In the genomic region with DNA sequence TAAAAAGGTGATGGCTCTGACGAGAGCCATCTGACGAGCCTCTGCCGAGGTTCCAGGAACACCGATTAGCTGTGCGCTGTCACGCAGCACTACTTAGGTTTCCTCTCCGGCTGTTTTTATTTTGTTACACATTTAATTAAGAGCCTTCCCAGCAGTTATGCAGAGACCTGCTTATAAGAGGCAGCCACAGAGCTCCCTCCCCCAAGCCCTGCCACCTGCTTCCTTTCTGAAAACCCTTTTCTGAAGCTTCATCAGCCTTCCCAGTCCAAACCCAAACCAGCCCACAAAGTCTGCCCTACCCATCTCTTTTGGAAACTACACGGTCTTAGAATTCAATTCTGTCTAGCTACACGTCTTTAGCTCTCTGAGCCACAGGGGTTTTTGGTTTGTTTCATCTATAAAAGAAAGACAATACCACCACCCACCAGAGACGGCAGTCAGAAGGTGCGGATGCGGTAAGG, we compare ENCODE assay signal across 16 cellular contexts. TPM values are rescaled to one million over a fixed set of nuclear protein-coding genes. Genes with fewer than 3 reads are reported as not detected.
A peak's percentile ranks its signal among the peaks of the same experiment; 100 is the strongest.
DNase-seq lines count a peak whose midpoint lies in the region; ATAC-seq and TF ChIP-seq lines count a peak whose summit lies in the region.
"Had no signal": no experiment of that assay in that cellular context is flagged by ENCODE, and none has a peak within 500 bp of the region (broad histone marks: within the 10 kb centered on the region; RNA-seq: fewer than 3 reads in every experiment).

No MANE protein-coding gene starts in this region.

- no peak overlapping the region for H3K4me3 Mint-ChIP-seq in CD4-positive, CD25-positive, alpha-beta regulatory T cell
- H3K4me3 Mint-ChIP-seq in activated naive CD8-positive, alpha-beta T cell treated with anti-CD3 and anti-CD28 coated beads for 36 hours: peak overlapping the region; percentile 2

- no peaks in the 10 kb centered on the region for H3K9me3 ChIP-seq in CD4-positive, CD25-positive, alpha-beta regulatory T cell (ENCODE audit: control insufficient read depth in 2 of 2, low read length in 2 of 2)
- no peaks in the 10 kb centered on the region for H3K9me3 ChIP-seq in BE2C
- H3K9me3 ChIP-seq: prostate gland, SK-N-SH, spleen had no signal

- H3K9me3 Mint-ChIP-seq in CD4-positive, CD25-positive, alpha-beta regulatory T cell: no peaks in the 10 kb centered on the region
- no peaks in the 10 kb centered on the region for H3K9me3 Mint-ChIP-seq in activated naive CD8-positive, alpha-beta T cell treated with anti-CD3 and anti-CD28 coated beads for 36 hours

- no peaks in the 10 kb centered on the region for H3K27me3 ChIP-seq in CD4-positive, CD25-positive, alpha-beta regulatory T cell (ENCODE audit: control insufficient read depth, insufficient read depth, low read length)
- no peaks in the 10 kb centered on the region for H3K27me3 ChIP-seq in BE2C
- H3K27me3 ChIP-seq: spleen had no signal

- peaks cover 70% of the 10 kb centered on the region for H3K36me3 Mint-ChIP-seq in CD4-positive, CD25-positive, alpha-beta regulatory T cell
- H3K36me3 Mint-ChIP-seq in activated naive CD8-positive, alpha-beta T cell treated with anti-CD3 and anti-CD28 coated beads for 36 hours: peaks cover 43% of the 10 kb centered on the region

- peaks cover 0 to 13% (median 10%) of the 10 kb centered on the region in 4 donors for H3K4me1 Mint-ChIP-seq in CD4-positive, CD25-positive, alpha-beta regulatory T cell
- H3K4me1 Mint-ChIP-seq in activated naive CD8-positive, alpha-beta T cell treated with anti-CD3 and anti-CD28 coated beads for 36 hours: peaks cover 28% of the 10 kb centered on the region

- H3K27me3 Mint-ChIP-seq in CD4-positive, CD25-positive, alpha-beta regulatory T cell: no peaks in the 10 kb centered on the region
- no peaks in the 10 kb centered on the region for H3K27me3 Mint-ChIP-seq in activated naive CD8-positive, alpha-beta T cell treated with anti-CD3 and anti-CD28 coated beads for 36 hours

- H3K36me3 ChIP-seq in CD4-positive, CD25-positive, alpha-beta regulatory T cell (ENCODE audit: control insufficient read depth, insufficient read depth, low read length): peaks cover 67% of the 10 kb centered on the region
- no peaks in the 10 kb centered on the region for H3K36me3 ChIP-seq in BE2C

- TF ChIP-seq CTCF in BE2C (IDR thresholded peaks at IDR 0.05; ENCODE audit: low read depth, low read length): no peak

- no peak for ATAC-seq in CD4-positive, CD25-positive, alpha-beta regulatory T cell (ENCODE audit: low read depth in 2 of 2)
- ATAC-seq: left cardiac atrium, PC-3 had no signal

- peak overlapping the region in 2 of 3 donors; percentile 47 to 85 for H3K27ac Mint-ChIP-seq in CD4-positive, CD25-positive, alpha-beta regulatory T cell
- peak overlapping the region; percentile 77 for H3K27ac Mint-ChIP-seq in activated naive CD8-positive, alpha-beta T cell treated with anti-CD3 and anti-CD28 coated beads for 36 hours

- H3K4me1 ChIP-seq in CD4-positive, CD25-positive, alpha-beta regulatory T cell (ENCODE audit: control insufficient read depth, insufficient read depth, low read length, poor library complexity, severe bottlenecking): no peaks in the 10 kb centered on the region
- H3K4me1 ChIP-seq in BE2C: no peaks in the 10 kb centered on the region
- H3K4me1 ChIP-seq: prostate gland, spleen had no signal

- intact Hi-C loops in posterior vena cava (cut with DNase I): no loop called here

- no peak overlapping the region for H3K4me3 ChIP-seq in CD4-positive, CD25-positive, alpha-beta regulatory T cell (ENCODE audit: low read depth, low read length)
- no peak overlapping the region for H3K4me3 ChIP-seq in BE2C (ENCODE audit: low read depth, low read length)
- H3K4me3 ChIP-seq: prostate gland, spleen had no signal

- H3K27ac ChIP-seq in CD4-positive, CD25-positive, alpha-beta regulatory T cell (ENCODE audit: insufficient read depth, low read length, poor library complexity, severe bottlenecking): no peak overlapping the region
- H3K27ac ChIP-seq: 22Rv1, prostate gland, spleen, VCaP had no signal

- DNase-seq in NCI-H1417 (lab: John Stamatoyannopoulos, UW) (peak; percentile 57 to 84 (median 79)), NCI-H1417 treated with DMSO at 0.1 percent for 48 hours (lab: John Stamatoyannopoulos, UW) (no peak), NCI-H524 (lab: John Stamatoyannopoulos, UW) (peak; percentile 65 to 95), BE2C (no peak), posterior vena cava (ENCODE audit: low spot score) (no peak), AG08395 (ENCODE audit: low spot score) (no peak)
- peak in 1 of 3 donors; percentile 43 for DNase-seq in CD4-positive, CD25-positive, alpha-beta regulatory T cell
- peak; percentile 37 for DNase-seq in activated naive CD8-positive, alpha-beta T cell treated with anti-CD3 and anti-CD28 coated beads for 36 hours
- DNase-seq: activated effector memory CD4-positive, alpha-beta T cell treated with Interleukin-2 at 50 U/mL for 16 hours; left cardiac atrium; PC-3; SK-N-SH; spleen had no signal

RNA-seq across cellular contexts. Expression of a gene that starts 49.1 kb away (rescaled TPM):
- total RNA-seq in CD4-positive, CD25-positive, alpha-beta regulatory T cell: 27.6 TPM
- 10 to 100 TPM; 31.1 to 39.8 (median 34.8) TPM for polyA plus RNA-seq in CD4-positive, CD25-positive, alpha-beta regulatory T cell
- 10 to 100 TPM; 47.3 to 48.2 TPM for total RNA-seq in activated naive CD8-positive, alpha-beta T cell treated with anti-CD3 and anti-CD28 coated beads for 36 hours
- polyA plus RNA-seq in BE2C (2012; ENCODE audit: insufficient read depth, insufficient read length, low read depth): 63.5 TPM
- total RNA-seq in posterior vena cava: 10 to 100 TPM; 44.5 to 46.9 TPM

Comparison
In these comparisons a context has a peak if more than half of its experiments do, and no peak if none do; other contexts are left out.
1. DNase-seq: peak in NCI-H1417 (3 of 3), NCI-H524 (2 of 2) and activated naive CD8-positive, alpha-beta T cell treated with anti-CD3 and anti-CD28 coated beads for 36 hours (single experiment); none in NCI-H1417 treated with DMSO at 0.1 percent for 48 hours (single experiment), BE2C (single experiment), posterior vena cava (single experiment) and AG08395 (single experiment).